ENCODE assay signal across 1 cellular context in the genomic region with DNA sequence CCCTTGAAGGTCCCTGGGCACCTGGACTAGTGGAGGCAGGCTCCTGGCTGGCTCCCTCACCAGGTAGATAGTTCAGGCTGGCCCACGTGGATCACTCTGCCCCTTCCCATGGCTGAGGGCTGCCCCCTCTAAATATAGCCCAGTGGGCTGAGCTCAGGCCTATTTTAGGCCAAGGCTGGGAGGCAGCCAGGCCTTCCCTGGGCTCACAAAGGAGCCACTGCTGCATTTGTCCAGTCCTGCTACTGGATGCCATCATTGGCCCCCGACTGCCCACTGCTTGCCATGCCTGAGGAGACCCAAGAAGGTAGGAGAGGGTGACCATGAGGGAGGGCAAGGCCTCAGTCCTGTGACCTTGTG.
TF ChIP-seq lines count a peak whose summit lies in the region.

A gene (plus strand): TSS at position 220 of the 357 bp plus-strand sequence. CDS start 27 bp downstream, at position 247.

TF ChIP-seq in K562, 482 proteins besides CTCF, POLR2A, EP300 and RAD21 (continued from another document):
- TF ChIP-seq IFI16 (CRISPR knock-in tag; IDR thresholded peaks at IDR 0.05): no peak
- TF ChIP-seq BDP1 (IDR thresholded peaks at IDR 0.05; ENCODE audit: insufficient read depth, insufficient read length): no peak
- TF ChIP-seq DACH1 (IDR thresholded peaks at IDR 0.05; ENCODE audit: partially characterized antibody): no peak
- TF ChIP-seq RUNX1 (IDR thresholded peaks at IDR 0.05; ENCODE audit: low read depth): no peak
- TF ChIP-seq, protein P1, sequence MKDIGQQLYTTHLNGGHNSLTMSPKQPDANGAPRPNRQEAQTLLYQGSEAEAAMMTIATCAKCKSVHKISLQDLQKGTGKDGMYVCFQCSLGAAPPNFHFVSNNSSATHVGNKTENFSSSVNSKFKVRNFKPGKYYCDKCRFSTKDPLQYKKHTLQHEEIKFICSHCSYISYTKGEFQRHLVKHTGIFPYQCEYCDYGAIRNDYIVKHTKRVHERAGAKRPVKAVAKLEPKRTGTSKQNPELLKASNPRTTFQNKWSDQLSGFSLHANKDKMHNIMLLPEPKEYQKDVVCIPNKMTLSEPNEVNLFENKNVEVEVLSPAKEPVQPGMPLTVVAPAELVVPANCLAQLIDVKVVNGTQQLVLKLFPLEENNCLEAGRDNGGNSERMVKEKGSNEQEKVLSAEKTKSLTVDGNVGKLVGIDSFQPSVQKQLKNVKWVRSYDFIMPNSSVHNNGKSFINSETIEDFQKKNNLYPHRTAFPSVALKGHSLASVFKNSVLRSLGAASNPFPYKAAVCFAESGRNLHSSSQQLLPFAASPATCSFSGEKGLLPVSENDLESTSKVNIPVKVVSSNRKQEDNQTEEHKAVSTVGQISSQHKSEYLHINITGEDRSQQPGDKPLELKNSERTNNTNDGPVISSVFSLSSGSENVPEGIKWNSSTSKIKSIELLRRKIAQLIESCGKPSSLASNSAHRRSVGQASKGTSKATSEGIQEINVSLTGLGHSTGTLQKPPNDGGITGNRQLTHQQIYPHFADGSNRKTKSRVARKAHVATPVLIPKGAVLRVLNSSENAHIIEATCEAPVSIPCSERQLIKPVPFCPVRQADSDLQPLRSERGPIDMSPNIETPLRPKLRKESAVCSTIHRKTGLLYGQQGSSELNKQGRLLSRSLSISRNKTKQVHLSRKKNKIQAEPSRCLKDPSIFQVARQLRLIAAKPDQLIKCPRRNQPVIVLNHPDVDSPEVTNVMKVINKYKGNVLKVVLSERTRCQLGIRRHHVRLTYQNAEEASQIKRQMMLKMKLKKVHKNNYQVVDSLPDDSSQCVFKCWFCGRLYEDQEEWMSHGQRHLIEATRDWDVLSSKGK (CRISPR knock-in tag; IDR thresholded peaks at IDR 0.05): no peak
- TF ChIP-seq SIRT6 (IDR thresholded peaks at IDR 0.05; ENCODE audit: low read depth, low read length): no peak
- TF ChIP-seq, protein P2, sequence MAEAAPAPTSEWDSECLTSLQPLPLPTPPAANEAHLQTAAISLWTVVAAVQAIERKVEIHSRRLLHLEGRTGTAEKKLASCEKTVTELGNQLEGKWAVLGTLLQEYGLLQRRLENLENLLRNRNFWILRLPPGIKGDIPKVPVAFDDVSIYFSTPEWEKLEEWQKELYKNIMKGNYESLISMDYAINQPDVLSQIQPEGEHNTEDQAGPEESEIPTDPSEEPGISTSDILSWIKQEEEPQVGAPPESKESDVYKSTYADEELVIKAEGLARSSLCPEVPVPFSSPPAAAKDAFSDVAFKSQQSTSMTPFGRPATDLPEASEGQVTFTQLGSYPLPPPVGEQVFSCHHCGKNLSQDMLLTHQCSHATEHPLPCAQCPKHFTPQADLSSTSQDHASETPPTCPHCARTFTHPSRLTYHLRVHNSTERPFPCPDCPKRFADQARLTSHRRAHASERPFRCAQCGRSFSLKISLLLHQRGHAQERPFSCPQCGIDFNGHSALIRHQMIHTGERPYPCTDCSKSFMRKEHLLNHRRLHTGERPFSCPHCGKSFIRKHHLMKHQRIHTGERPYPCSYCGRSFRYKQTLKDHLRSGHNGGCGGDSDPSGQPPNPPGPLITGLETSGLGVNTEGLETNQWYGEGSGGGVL (CRISPR knock-in tag; IDR thresholded peaks at IDR 0.05): no peak
